1 cellular context compared by ENCODE assay signal in genomic region chr20:37200926-37201826, GRCh38.
TF ChIP-seq lines count a peak whose summit lies in the region.

No MANE protein-coding gene starts in this region.

TF ChIP-seq in K562, 482 proteins besides CTCF, POLR2A, EP300 and RAD21:
- TF ChIP-seq E2F6 (IDR thresholded peaks at IDR 0.05; ENCODE audit: borderline replicate concordance in 1 of 2, extremely low read depth in 1 of 2, insufficient read depth in 1 of 2, insufficient read length in 1 of 2, low read depth in 1 of 2, low read length in 1 of 2, poor library complexity in 1 of 2, severe bottlenecking in 1 of 2) = no peak
- no peak for TF ChIP-seq USF2 (CRISPR knock-in tag; IDR thresholded peaks at IDR 0.05)
- no peak for TF ChIP-seq POLR2AphosphoS2 (IDR thresholded peaks at IDR 0.05; ENCODE audit: low read length)
- TF ChIP-seq ZNF41 (CRISPR knock-in tag; conservative IDR thresholded peaks at IDR 0.05) = no peak
- TF ChIP-seq CBFB (CRISPR knock-in tag; IDR thresholded peaks at IDR 0.05) = no peak
- no peak for TF ChIP-seq STAG1 (CRISPR knock-in tag; IDR thresholded peaks at IDR 0.05; ENCODE audit: borderline replicate concordance)
- TF ChIP-seq ZNF77 (CRISPR knock-in tag; IDR thresholded peaks at IDR 0.05) = no peak
- no peak for TF ChIP-seq ZKSCAN8 (CRISPR knock-in tag; IDR thresholded peaks at IDR 0.05)
- TF ChIP-seq JUNB (CRISPR knock-in tag; conservative IDR thresholded peaks at IDR 0.05) = no peak
- no peak for TF ChIP-seq SIN3A (IDR thresholded peaks at IDR 0.05; ENCODE audit: borderline replicate concordance in 2 of 2, control insufficient read depth in 1 of 2, low read depth in 2 of 2, low read length in 2 of 2)
- no peak for TF ChIP-seq ATF6 (CRISPR knock-in tag; IDR thresholded peaks at IDR 0.05)
- TF ChIP-seq HOMEZ (CRISPR knock-in tag; IDR thresholded peaks at IDR 0.05) = no peak
- TF ChIP-seq ZNF695 (CRISPR knock-in tag; IDR thresholded peaks at IDR 0.05) = no peak
- TF ChIP-seq RHOXF2B (CRISPR knock-in tag; conservative IDR thresholded peaks at IDR 0.05) = no peak
- TF ChIP-seq MAFG (tag; conservative IDR thresholded peaks at IDR 0.05) = no peak
- TF ChIP-seq ZBTB40 (IDR thresholded peaks at IDR 0.05) = no peak
- no peak for TF ChIP-seq ZBTB40 (CRISPR knock-in tag; IDR thresholded peaks at IDR 0.05)
